ENCODE assay signal across 7 cellular contexts in genomic region chr2:224039080-224039769, GRCh38. TPM values are rescaled to one million over a fixed set of nuclear protein-coding genes. Genes with fewer than 3 reads are reported as not detected.
DNase-seq lines count a peak whose midpoint lies in the region; ATAC-seq, FAIRE-seq and TF ChIP-seq lines count a peak whose summit lies in the region.

Gene SERPINE2 (minus strand): TSS chr2:224039286. CDS start chr2:224001900, 37,386 bp downstream.

- H2BK12ac ChIP-seq in mesenchymal stem cell (ENCODE audit: low read length in 2 of 2) = peak within 1 kb of the TSS; percentile 38 to 97

- H3K36me3 Mint-ChIP-seq in activated CD4-positive, alpha-beta memory T cell treated with anti-CD3 and anti-CD28 coated beads, Interleukin-2, amount 10 ng/mL, durations not matched to agents 7 days and 5 days (ENCODE audit: low read depth) = no peaks in the 10 kb centered on the region
- peaks cover 9% of the 10 kb centered on the region for H3K36me3 Mint-ChIP-seq in endodermal cell (ENCODE audit: low read depth)

- H3K27ac ChIP-seq in endodermal cell (ENCODE audit: low read depth, low read length) (no peak within 1 kb of the TSS), mesenchymal stem cell (ENCODE audit: low read length, poor library complexity, severe bottlenecking) (no peak within 1 kb of the TSS)

- no peaks in the 10 kb centered on the region for H3K9me3 ChIP-seq in endodermal cell (ENCODE audit: control insufficient read depth, low read length)
- H3K9me3 ChIP-seq in mesenchymal stem cell (ENCODE audit: control insufficient read depth, low read length) = no peaks in the 10 kb centered on the region

- H3K36me3 ChIP-seq in endodermal cell (ENCODE audit: control insufficient read depth, insufficient read depth, low read length) (peaks cover 18% of the 10 kb centered on the region), mesenchymal stem cell (ENCODE audit: control insufficient read depth in 1 of 2, insufficient read depth in 2 of 2, low read depth in 1 of 2, low read length in 2 of 2) (peaks cover 0 to 13% of the 10 kb centered on the region in 2 experiments)

- no peak within 1 kb of the TSS for H2AK5ac ChIP-seq in mesenchymal stem cell (ENCODE audit: low read length, severe bottlenecking)

- TF ChIP-seq CTCF in endodermal cell (conservative IDR thresholded peaks at IDR 0.05) = peak; percentile 73

- peak; percentile 65 for FAIRE-seq in GM18507 (lab: Jason Lieb, UNC)

- H3K27me3 ChIP-seq in endodermal cell (ENCODE audit: control insufficient read depth, insufficient read depth, low read length, poor library complexity, severe bottlenecking) (peaks cover 5% of the 10 kb centered on the region), mesenchymal stem cell (ENCODE audit: control insufficient read depth in 1 of 2, insufficient read depth in 1 of 2, low read length in 2 of 2) (no peaks in the 10 kb centered on the region)

- H3K27me3 Mint-ChIP-seq in activated CD4-positive, alpha-beta memory T cell treated with anti-CD3 and anti-CD28 coated beads, Interleukin-2, amount 10 ng/mL, durations not matched to agents 7 days and 5 days = peaks cover 68% of the 10 kb centered on the region
- H3K27me3 Mint-ChIP-seq in endodermal cell (ENCODE audit: insufficient read depth) = peaks cover 11% of the 10 kb centered on the region

- CTCF ChIA-PET in activated CD4-positive, alpha-beta memory T cell treated with anti-CD3 and anti-CD28 coated beads, Interleukin-2, amount 10 ng/mL, durations not matched to agents 7 days and 5 days (lab: Charles Lee) = interaction anchor here (1.2 to 1.4 kb wide), 2 partner anchors 46 to 69 kb away, joined by 3 to 5 read pairs; no protein-coding TSS in a partner anchor

- H3K14ac ChIP-seq in mesenchymal stem cell (ENCODE audit: low read length in 2 of 2) = peak within 1 kb of the TSS in 1 of 2 experiments; percentile 88

- H3K4me3 Mint-ChIP-seq in activated CD4-positive, alpha-beta memory T cell treated with anti-CD3 and anti-CD28 coated beads, Interleukin-2, amount 10 ng/mL, durations not matched to agents 7 days and 5 days = peak within 1 kb of the TSS; percentile 81
- peak within 1 kb of the TSS; percentile 76 for H3K4me3 Mint-ChIP-seq in endodermal cell

- H3K4me3 ChIP-seq in endodermal cell (ENCODE audit: low read length) (peak within 1 kb of the TSS; percentile 92), mesenchymal stem cell (ENCODE audit: insufficient read depth in 1 of 2, low read depth in 1 of 2, low read length in 2 of 2) (peak within 1 kb of the TSS; percentile 86 to 87)

- peak within 1 kb of the TSS in 1 of 2 experiments; percentile 94 for H3K23ac ChIP-seq in mesenchymal stem cell (ENCODE audit: low read length in 2 of 2)

- peak; percentile 41 for ATAC-seq in HG02840 (IDR thresholded peaks at IDR 0.05; ENCODE audit: low FRiP score, unreplicated experiment)

- peak within 1 kb of the TSS; percentile 46 for H4K8ac ChIP-seq in mesenchymal stem cell (ENCODE audit: low read length)

- H2AFZ ChIP-seq in mesenchymal stem cell (ENCODE audit: low read depth, low read length) = peak within 1 kb of the TSS; percentile 73

- H4K91ac ChIP-seq in mesenchymal stem cell (ENCODE audit: low read length) = peak within 1 kb of the TSS; percentile 70

- H3K27ac Mint-ChIP-seq in activated CD4-positive, alpha-beta memory T cell treated with anti-CD3 and anti-CD28 coated beads, Interleukin-2, amount 10 ng/mL, durations not matched to agents 7 days and 5 days = no peak within 1 kb of the TSS
- H3K27ac Mint-ChIP-seq in endodermal cell = peak within 1 kb of the TSS; percentile 81

- peaks cover 12% of the 10 kb centered on the region for H3K79me1 ChIP-seq in mesenchymal stem cell (replicated peaks; ENCODE audit: low read length, poor library complexity, severe bottlenecking)

- no peaks in the 10 kb centered on the region for H3K4me1 ChIP-seq in endodermal cell (ENCODE audit: control insufficient read depth, insufficient read depth, low read length)
- peaks cover 16% of the 10 kb centered on the region for H3K4me1 ChIP-seq in mesenchymal stem cell (ENCODE audit: control insufficient read depth, insufficient read depth, low read depth, low read length)

- peak within 1 kb of the TSS; percentile 35 for H2BK5ac ChIP-seq in mesenchymal stem cell (ENCODE audit: low read depth, low read length, poor library complexity, severe bottlenecking)

- peaks cover 15% of the 10 kb centered on the region for H3K4me1 Mint-ChIP-seq in activated CD4-positive, alpha-beta memory T cell treated with anti-CD3 and anti-CD28 coated beads, Interleukin-2, amount 10 ng/mL, durations not matched to agents 7 days and 5 days
- H3K4me1 Mint-ChIP-seq in endodermal cell = peaks cover 47% of the 10 kb centered on the region

- peak; percentile 46 for DNase-seq in GM18507 (ENCODE audit: extremely low spot score, insufficient read length, low read depth)
- peak; percentile 57 for DNase-seq in NCI-H2227 treated with DMSO at 0.1 percent for 48 hours (lab: John Stamatoyannopoulos, UW)
- DNase-seq in activated CD4-positive, alpha-beta memory T cell treated with anti-CD3 and anti-CD28 coated beads, Interleukin-2, amount 10 ng/mL, durations not matched to agents 7 days and 5 days = peak; percentile 47
- peak; percentile 92 for DNase-seq in endodermal cell
- DNase-seq in mesenchymal stem cell = peak; percentile 76
- peak; percentile 54 for DNase-seq in stimulated activated CD8-positive, alpha-beta memory T cell treated with anti-CD3 and anti-CD28 coated beads, Interleukin-12 subunit alpha, Interleukin-12 subunit beta, amount 100 ng/mL, for 4 hours (ENCODE audit: low read depth)

- H2BK15ac ChIP-seq in mesenchymal stem cell (ENCODE audit: low read depth, poor library complexity, severe bottlenecking) = no peak within 1 kb of the TSS

- H2BK120ac ChIP-seq in mesenchymal stem cell (ENCODE audit: low read depth, low read length) = peak within 1 kb of the TSS; percentile 66

- H3K4me2 ChIP-seq in mesenchymal stem cell (ENCODE audit: low read length, poor library complexity, severe bottlenecking) = peak within 1 kb of the TSS; percentile 95

- H3K4ac ChIP-seq in mesenchymal stem cell (ENCODE audit: low read depth in 1 of 2, low read length in 2 of 2) = peak within 1 kb of the TSS in 1 of 2 experiments; percentile 45

- WGBS in endodermal cell (ENCODE audit: insufficient coverage in 1 of 2, insufficient read length in 1 of 2), 2 experiments = 0 to 1% methylated on average over 24 to 91 of the region's 91 CpGs
- WGBS in mesenchymal stem cell = under 1% methylated on average over 60 of the region's 91 CpGs

- H3K9ac ChIP-seq in endodermal cell (ENCODE audit: extremely low read depth, low read length, poor library complexity, severe bottlenecking) (peak within 1 kb of the TSS; percentile 60), mesenchymal stem cell (ENCODE audit: low read length) (peak within 1 kb of the TSS; percentile 73)

- no peaks in the 10 kb centered on the region for H3K9me3 Mint-ChIP-seq in activated CD4-positive, alpha-beta memory T cell treated with anti-CD3 and anti-CD28 coated beads, Interleukin-2, amount 10 ng/mL, durations not matched to agents 7 days and 5 days
- H3K9me3 Mint-ChIP-seq in endodermal cell = no peaks in the 10 kb centered on the region

- H3K18ac ChIP-seq in mesenchymal stem cell (ENCODE audit: low read depth in 1 of 2, low read length in 2 of 2) = peak within 1 kb of the TSS; percentile 46 to 90

- POLR2A ChIA-PET in activated CD4-positive, alpha-beta memory T cell treated with anti-CD3 and anti-CD28 coated beads, Interleukin-2, amount 10 ng/mL, durations not matched to agents 7 days and 5 days (lab: Charles Lee) = no interaction called here

RNA-seq across cellular contexts. Expression of gene SERPINE2, which starts in this region (rescaled TPM):
- 1 to 10 TPM; 7.4 to 7.9 TPM for total RNA-seq in activated CD4-positive, alpha-beta memory T cell treated with anti-CD3 and anti-CD28 coated beads, Interleukin-2, amount 10 ng/mL, durations not matched to agents 7 days and 5 days
- total RNA-seq in endodermal cell = 100 to 1,000 TPM; 257 to 386 TPM
- polyA plus RNA-seq in endodermal cell (2013, experiment 1 of 2) = 226 TPM
- polyA plus RNA-seq in endodermal cell (2013, experiment 2 of 2) = 288 TPM
- 579 TPM for polyA plus RNA-seq in mesenchymal stem cell (2013, experiment 1 of 2)
- polyA plus RNA-seq in mesenchymal stem cell (2013, experiment 2 of 2) = 591 TPM

Comparison
In these comparisons a context has a peak if more than half of its experiments do, and no peak if none do; other contexts are left out.
1. RNA of gene SERPINE2 (total RNA-seq): 257 to 386 TPM in endodermal cell; 7.4 to 7.9 TPM in activated CD4-positive, alpha-beta memory T cell treated with anti-CD3 and anti-CD28 coated beads, Interleukin-2, amount 10 ng/mL, durations not matched to agents 7 days and 5 days; every median in the first group is over 10 times any median in the second.
2. Peak in every context shown above with its lines, with median percentiles within 50 percentile points of each other: DNase-seq.